ENCODE assay signal across 20 cellular contexts in the genomic region with DNA sequence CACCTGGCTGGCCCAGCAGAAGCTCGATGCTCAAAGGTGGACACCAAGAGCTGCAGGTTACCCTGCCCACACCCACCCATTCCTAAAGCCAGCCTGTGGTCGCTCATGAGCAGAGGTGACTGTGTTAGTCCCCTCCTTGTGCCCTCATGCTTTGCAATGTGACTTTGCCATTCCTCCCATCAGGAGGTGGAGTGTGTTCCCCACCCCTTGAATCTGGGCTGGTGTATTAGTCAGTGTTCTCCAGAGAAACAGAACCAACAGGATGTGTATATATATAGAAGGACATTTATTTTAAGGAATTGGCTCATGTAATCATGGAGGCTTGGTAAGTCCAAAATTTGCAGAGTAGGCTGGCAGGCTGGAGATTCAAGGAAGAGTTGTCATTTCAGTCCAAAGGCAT. TPM values are rescaled to one million over a fixed set of nuclear protein-coding genes. Genes with fewer than 3 reads are reported as not detected.
DNase-seq lines count a peak whose midpoint lies in the region; ATAC-seq and TF ChIP-seq lines count a peak whose summit lies in the region.
"Had no signal": no experiment of that assay in that cellular context is flagged by ENCODE, and none has a peak within 500 bp of the region (broad histone marks: within the 10 kb centered on the region; RNA-seq: fewer than 3 reads in every experiment).

No MANE protein-coding gene starts in this region.

- peak overlapping the region in 4 of 10 donors; percentile 4 to 37 (median 20) for H3K27ac ChIP-seq in heart right ventricle
- H3K27ac ChIP-seq: gastrocnemius medialis had no signal

- no peaks in the 10 kb centered on the region for H3K27me3 ChIP-seq in heart right ventricle
- H3K27me3 ChIP-seq: gastrocnemius medialis had no signal

- peaks cover 22% of the 10 kb centered on the region for H3K4me1 Mint-ChIP-seq in activated CD4-positive, alpha-beta T cell treated with anti-CD3 and anti-CD28 coated beads, Interleukin-2, amount 10 ng/mL, durations not matched to agents 24 days and 14 days
- H3K4me1 Mint-ChIP-seq: activated B cell treated with CpG ODN at 0.5 μM for 24 hours; memory B cell; stimulated activated effector memory CD8-positive, alpha-beta T cell treated with anti-CD3 and anti-CD28 coated beads, Interleukin-12 subunit alpha, Interleukin-12 subunit beta, amount 100 ng/mL, for 72 hours had no signal

- H3K9me3 Mint-ChIP-seq in activated CD4-positive, alpha-beta T cell treated with anti-CD3 and anti-CD28 coated beads, Interleukin-2, amount 10 ng/mL, durations not matched to agents 24 days and 14 days, result peaks cover 4% of the 10 kb centered on the region
- H3K9me3 Mint-ChIP-seq: activated B cell treated with CpG ODN at 0.5 μM for 24 hours; CD4-positive, alpha-beta memory T cell; GM23338; memory B cell; stimulated activated effector memory CD8-positive, alpha-beta T cell treated with anti-CD3 and anti-CD28 coated beads, Interleukin-12 subunit alpha, Interleukin-12 subunit beta, amount 100 ng/mL, for 72 hours; T-cell; type B pancreatic cell had no signal

- DNase-seq in heart right ventricle (no peak), Right ventricle myocardium inferior (ENCODE audit: missing footprints) (no peak), cardiac fibroblast (ENCODE audit: low read depth in 2 of 2) (peak; percentile 48 to 85), kidney tubule cell (ENCODE audit: low spot score) (peak; percentile 35), globus pallidus (ENCODE audit: low spot score) (no peak), mucosa of gallbladder (ENCODE audit: low spot score) (no peak), germinal center (ENCODE audit: low spot score) (no peak)
- DNase-seq in activated CD4-positive, alpha-beta T cell treated with anti-CD3 and anti-CD28 coated beads, Interleukin-2, amount 10 ng/mL, durations not matched to agents 24 days and 14 days, result no peak
- DNase-seq: ACHN; activated B cell treated with CpG ODN at 0.5 μM for 24 hours; activated gamma-delta T cell; CD4-positive, alpha-beta memory T cell; DMS79 treated with DMSO at 0.1 percent for 48 hours; gastrocnemius medialis; NCI-H1092 had no signal

- H3K4me3 Mint-ChIP-seq in activated CD4-positive, alpha-beta T cell treated with anti-CD3 and anti-CD28 coated beads, Interleukin-2, amount 10 ng/mL, durations not matched to agents 24 days and 14 days, result no peak overlapping the region
- H3K4me3 Mint-ChIP-seq: activated B cell treated with CpG ODN at 0.5 μM for 24 hours; CD4-positive, alpha-beta memory T cell; GM23338; memory B cell; stimulated activated effector memory CD8-positive, alpha-beta T cell treated with anti-CD3 and anti-CD28 coated beads, Interleukin-12 subunit alpha, Interleukin-12 subunit beta, amount 100 ng/mL, for 72 hours; T-cell; type B pancreatic cell had no signal

- no peaks in the 10 kb centered on the region for H3K36me3 Mint-ChIP-seq in activated CD4-positive, alpha-beta T cell treated with anti-CD3 and anti-CD28 coated beads, Interleukin-2, amount 10 ng/mL, durations not matched to agents 24 days and 14 days (ENCODE audit: low read depth)
- H3K36me3 Mint-ChIP-seq: CD4-positive, alpha-beta memory T cell; memory B cell; stimulated activated effector memory CD8-positive, alpha-beta T cell treated with anti-CD3 and anti-CD28 coated beads, Interleukin-12 subunit alpha, Interleukin-12 subunit beta, amount 100 ng/mL, for 72 hours; T-cell had no signal

- peaks cover 0 to 7% (median 0%) of the 10 kb centered on the region in 11 donors for H3K9me3 ChIP-seq in heart right ventricle
- H3K9me3 ChIP-seq: gastrocnemius medialis had no signal

- TF ChIP-seq CTCF in heart right ventricle (IDR thresholded peaks at IDR 0.05), result no peak
- TF ChIP-seq CTCF in cardiac fibroblast (IDR thresholded peaks at IDR 0.05; ENCODE audit: low read depth, low read length), result no peak

- ATAC-seq in heart right ventricle, result peak in 5 of 8 donors; percentile 29 to 69 (median 62)
- no peak for ATAC-seq in Right ventricle myocardium inferior
- ATAC-seq: GM23338; stimulated activated effector memory CD8-positive, alpha-beta T cell treated with anti-CD3 and anti-CD28 coated beads, Interleukin-12 subunit alpha, Interleukin-12 subunit beta, amount 100 ng/mL, for 72 hours; T-cell had no signal

- H3K27ac Mint-ChIP-seq in activated CD4-positive, alpha-beta T cell treated with anti-CD3 and anti-CD28 coated beads, Interleukin-2, amount 10 ng/mL, durations not matched to agents 24 days and 14 days, result no peak overlapping the region
- H3K27ac Mint-ChIP-seq: activated B cell treated with CpG ODN at 0.5 μM for 24 hours; CD4-positive, alpha-beta memory T cell; GM23338; memory B cell; stimulated activated effector memory CD8-positive, alpha-beta T cell treated with anti-CD3 and anti-CD28 coated beads, Interleukin-12 subunit alpha, Interleukin-12 subunit beta, amount 100 ng/mL, for 72 hours; T-cell; type B pancreatic cell had no signal

- WGBS in heart right ventricle, 2 donors, result 91% methylated on average over 2 of the region's 2 CpGs

- no peaks in the 10 kb centered on the region for H3K36me3 ChIP-seq in heart right ventricle
- H3K36me3 ChIP-seq: gastrocnemius medialis had no signal

- H3K4me3 ChIP-seq in heart right ventricle (no peak overlapping the region), cardiac fibroblast (replicated peaks in 1 of 2; ENCODE audit: low read depth in 2 of 2, low read length in 2 of 2) (no peak overlapping the region)
- H3K4me3 ChIP-seq: gastrocnemius medialis, GM23338 had no signal

- intact Hi-C loops in heart right ventricle (cut with DNase I), result loop anchor here (2.0 to 10.0 kb wide), 10 partner anchors 21 to 205 kb away; a partner anchor contains a TSS
- intact Hi-C loops in Right ventricle myocardium inferior (cut with DNase I), result loop anchor here (5.0 kb wide), 1 partner anchor 57 kb away; no protein-coding TSS in a partner anchor
- intact Hi-C loops in activated CD4-positive, alpha-beta T cell treated with anti-CD3 and anti-CD28 coated beads, Interleukin-2, amount 10 ng/mL, durations not matched to agents 24 days and 14 days (cut with micrococcal nuclease), result no loop called here

- H3K27me3 Mint-ChIP-seq in activated CD4-positive, alpha-beta T cell treated with anti-CD3 and anti-CD28 coated beads, Interleukin-2, amount 10 ng/mL, durations not matched to agents 24 days and 14 days, result no peaks in the 10 kb centered on the region
- H3K27me3 Mint-ChIP-seq: activated B cell treated with CpG ODN at 0.5 μM for 24 hours; CD4-positive, alpha-beta memory T cell; T-cell had no signal

- peaks cover 0 to 63% (median 21%) of the 10 kb centered on the region in 9 donors for H3K4me1 ChIP-seq in heart right ventricle

RNA-seq across cellular contexts. Expression of a gene that starts 54.4 kb away (rescaled TPM):
- 10 to 100 TPM in 1 of 10 donors, 1 to 10 TPM in 9; 2.9 to 12.9 (median 5.0) TPM for total RNA-seq in heart right ventricle
- polyA plus RNA-seq in heart right ventricle, result 1 to 10 TPM; 2.1 to 4.2 TPM
- total RNA-seq in Right ventricle myocardium inferior, result 7.4 TPM
- total RNA-seq in mucosa of gallbladder, result 9.4 TPM
- 13.6 and 15.4 TPM in 2 replicates for total RNA-seq in activated CD4-positive, alpha-beta T cell treated with anti-CD3 and anti-CD28 coated beads, Interleukin-2, amount 10 ng/mL, durations not matched to agents 24 days and 14 days

Comparison
In these comparisons a context has a peak if more than half of its experiments do, and no peak if none do; other contexts are left out.
1. DNase-seq: peak in cardiac fibroblast (2 of 2) and kidney tubule cell (single experiment); none in heart right ventricle (0 of 2), Right ventricle myocardium inferior (single experiment), globus pallidus (single experiment), mucosa of gallbladder (single experiment), germinal center (single experiment) and activated CD4-positive, alpha-beta T cell treated with anti-CD3 and anti-CD28 coated beads, Interleukin-2, amount 10 ng/mL, durations not matched to agents 24 days and 14 days (single experiment).